Comparison of ENCODE assay signal across 1 cellular context in the genomic region with DNA sequence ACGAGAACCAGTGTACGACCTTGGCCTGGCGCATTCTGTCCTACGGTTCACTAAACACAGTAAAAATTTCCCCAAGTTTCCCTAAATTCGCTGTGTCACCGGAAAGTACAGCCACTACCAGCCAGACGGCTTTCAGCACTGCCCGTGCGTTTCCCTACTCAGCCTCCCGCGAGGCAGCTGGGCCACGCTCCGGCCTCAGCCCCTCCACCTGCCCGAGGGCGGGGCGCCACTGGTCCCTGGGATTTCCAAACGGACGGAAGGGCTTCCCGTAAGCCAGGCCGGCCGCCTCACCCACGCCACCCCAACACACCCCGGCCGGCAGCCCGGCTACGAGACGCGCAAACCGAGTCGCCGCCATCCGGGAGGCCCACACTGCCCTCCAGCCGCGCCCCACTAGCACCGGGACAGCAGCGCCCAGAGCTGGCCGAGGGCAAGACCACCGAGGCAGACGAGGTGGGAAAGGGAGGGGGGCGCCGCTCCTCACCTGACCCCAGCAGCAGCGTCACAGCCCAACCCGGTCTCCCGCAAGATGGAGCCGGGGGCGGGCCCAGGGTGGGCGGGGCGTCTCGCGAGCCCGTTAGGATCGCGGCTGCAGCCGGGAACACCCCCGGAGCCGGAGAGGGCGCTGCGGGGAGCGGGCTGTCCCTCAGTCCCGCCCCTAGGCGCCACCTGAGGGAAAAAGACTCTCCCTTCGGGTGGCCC.
TF ChIP-seq lines count a peak whose summit lies in the region.

A gene (minus strand): TSS at position 531 of the 702 bp plus-strand sequence. CDS start 13,202 bp downstream, outside the sequence.

TF ChIP-seq in K562, 482 proteins besides CTCF, POLR2A, EP300 and RAD21 (continued from another document and continues in another):
- TF ChIP-seq, protein P1, sequence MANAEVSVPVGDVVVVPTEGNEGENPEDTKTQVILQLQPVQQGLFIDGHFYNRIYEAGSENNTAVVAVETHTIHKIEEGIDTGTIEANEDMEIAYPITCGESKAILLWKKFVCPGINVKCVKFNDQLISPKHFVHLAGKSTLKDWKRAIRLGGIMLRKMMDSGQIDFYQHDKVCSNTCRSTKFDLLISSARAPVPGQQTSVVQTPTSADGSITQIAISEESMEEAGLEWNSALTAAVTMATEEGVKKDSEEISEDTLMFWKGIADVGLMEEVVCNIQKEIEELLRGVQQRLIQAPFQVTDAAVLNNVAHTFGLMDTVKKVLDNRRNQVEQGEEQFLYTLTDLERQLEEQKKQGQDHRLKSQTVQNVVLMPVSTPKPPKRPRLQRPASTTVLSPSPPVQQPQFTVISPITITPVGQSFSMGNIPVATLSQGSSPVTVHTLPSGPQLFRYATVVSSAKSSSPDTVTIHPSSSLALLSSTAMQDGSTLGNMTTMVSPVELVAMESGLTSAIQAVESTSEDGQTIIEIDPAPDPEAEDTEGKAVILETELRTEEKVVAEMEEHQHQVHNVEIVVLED (CRISPR knock-in tag; IDR thresholded peaks at IDR 0.05): no peak
- TF ChIP-seq, protein P2, sequence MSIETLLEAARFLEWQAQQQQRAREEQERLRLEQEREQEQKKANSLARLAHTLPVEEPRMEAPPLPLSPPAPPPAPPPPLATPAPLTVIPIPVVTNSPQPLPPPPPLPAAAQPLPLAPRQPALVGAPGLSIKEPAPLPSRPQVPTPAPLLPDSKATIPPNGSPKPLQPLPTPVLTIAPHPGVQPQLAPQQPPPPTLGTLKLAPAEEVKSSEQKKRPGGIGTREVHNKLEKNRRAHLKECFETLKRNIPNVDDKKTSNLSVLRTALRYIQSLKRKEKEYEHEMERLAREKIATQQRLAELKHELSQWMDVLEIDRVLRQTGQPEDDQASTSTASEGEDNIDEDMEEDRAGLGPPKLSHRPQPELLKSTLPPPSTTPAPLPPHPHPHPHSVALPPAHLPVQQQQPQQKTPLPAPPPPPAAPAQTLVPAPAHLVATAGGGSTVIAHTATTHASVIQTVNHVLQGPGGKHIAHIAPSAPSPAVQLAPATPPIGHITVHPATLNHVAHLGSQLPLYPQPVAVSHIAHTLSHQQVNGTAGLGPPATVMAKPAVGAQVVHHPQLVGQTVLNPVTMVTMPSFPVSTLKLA (conservative IDR thresholded peaks at IDR 0.05): peak; percentile 86 to 92
- TF ChIP-seq BCOR (IDR thresholded peaks at IDR 0.05) (peak; percentile 27; the same call in 1 of the 2 replicates), BRD4 (IDR thresholded peaks at IDR 0.05) (peak; percentile 93; the same call in 1 of the 2 replicates), MBD2 (IDR thresholded peaks at IDR 0.05; ENCODE audit: borderline replicate concordance, low read depth) (peak; percentile 22), LCOR (CRISPR knock-in tag; IDR thresholded peaks at IDR 0.05) (peak; percentile 90; the same call in 1 of the 2 replicates), NFE2L1 (tag; IDR thresholded peaks at IDR 0.05; ENCODE audit: borderline replicate concordance, low read depth) (peak; percentile 54), TCF7 (IDR thresholded peaks at IDR 0.05; ENCODE audit: borderline replicate concordance) (0 out of 2 replicates have a peak, but pooled peaks have one; percentile 59), DPF2 (IDR thresholded peaks at IDR 0.05) (peak; percentile 76), SMAD4 (CRISPR knock-in tag; conservative IDR thresholded peaks at IDR 0.05) (peak; percentile 56; the same call in 1 of the 2 replicates), POLR2AphosphoS5 (IDR thresholded peaks at IDR 0.05; ENCODE audit: control insufficient read depth, insufficient read depth, low read depth, low read length) (peak; percentile 76), ZNF263 (CRISPR knock-in tag; IDR thresholded peaks at IDR 0.05; ENCODE audit: borderline replicate concordance) (0 out of 2 replicates have a peak, but pooled peaks have one; percentile 21), ZBTB7A (IDR thresholded peaks at IDR 0.05; ENCODE audit: borderline replicate concordance, control insufficient read depth, low read depth, low read length) (peak; percentile 89; the same call in 1 of the 2 replicates), PHB (CRISPR knock-in tag; IDR thresholded peaks at IDR 0.05) (no peak), TEAD1 (CRISPR knock-in tag; IDR thresholded peaks at IDR 0.05) (peak in 1 of 2 experiments; percentile 93; a peak in 2 of 4 replicates), ZNF408 (CRISPR knock-in tag; IDR thresholded peaks at IDR 0.05; ENCODE audit: low read depth) (no peak), TAF9B (IDR thresholded peaks at IDR 0.05; ENCODE audit: partially characterized antibody) (peak; percentile 70), NCOR1 (IDR thresholded peaks at IDR 0.05) (peak; percentile 29), PTRF (tag; IDR thresholded peaks at IDR 0.05) (no peak), CCNT2 (IDR thresholded peaks at IDR 0.05; ENCODE audit: borderline replicate concordance, extremely low read depth, insufficient read length, low read depth, low read length) (peak; percentile 54), HDAC3 (IDR thresholded peaks at IDR 0.05; ENCODE audit: borderline replicate concordance, partially characterized antibody) (no peak)
- TF ChIP-seq, protein P3, sequence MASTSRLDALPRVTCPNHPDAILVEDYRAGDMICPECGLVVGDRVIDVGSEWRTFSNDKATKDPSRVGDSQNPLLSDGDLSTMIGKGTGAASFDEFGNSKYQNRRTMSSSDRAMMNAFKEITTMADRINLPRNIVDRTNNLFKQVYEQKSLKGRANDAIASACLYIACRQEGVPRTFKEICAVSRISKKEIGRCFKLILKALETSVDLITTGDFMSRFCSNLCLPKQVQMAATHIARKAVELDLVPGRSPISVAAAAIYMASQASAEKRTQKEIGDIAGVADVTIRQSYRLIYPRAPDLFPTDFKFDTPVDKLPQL (IDR thresholded peaks at IDR 0.05; ENCODE audit: extremely low read depth, insufficient read length): no peak
- TF ChIP-seq, protein P4, sequence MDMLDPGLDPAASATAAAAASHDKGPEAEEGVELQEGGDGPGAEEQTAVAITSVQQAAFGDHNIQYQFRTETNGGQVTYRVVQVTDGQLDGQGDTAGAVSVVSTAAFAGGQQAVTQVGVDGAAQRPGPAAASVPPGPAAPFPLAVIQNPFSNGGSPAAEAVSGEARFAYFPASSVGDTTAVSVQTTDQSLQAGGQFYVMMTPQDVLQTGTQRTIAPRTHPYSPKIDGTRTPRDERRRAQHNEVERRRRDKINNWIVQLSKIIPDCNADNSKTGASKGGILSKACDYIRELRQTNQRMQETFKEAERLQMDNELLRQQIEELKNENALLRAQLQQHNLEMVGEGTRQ (CRISPR knock-in tag; IDR thresholded peaks at IDR 0.05): peak; percentile 68
- TF ChIP-seq, protein P5, sequence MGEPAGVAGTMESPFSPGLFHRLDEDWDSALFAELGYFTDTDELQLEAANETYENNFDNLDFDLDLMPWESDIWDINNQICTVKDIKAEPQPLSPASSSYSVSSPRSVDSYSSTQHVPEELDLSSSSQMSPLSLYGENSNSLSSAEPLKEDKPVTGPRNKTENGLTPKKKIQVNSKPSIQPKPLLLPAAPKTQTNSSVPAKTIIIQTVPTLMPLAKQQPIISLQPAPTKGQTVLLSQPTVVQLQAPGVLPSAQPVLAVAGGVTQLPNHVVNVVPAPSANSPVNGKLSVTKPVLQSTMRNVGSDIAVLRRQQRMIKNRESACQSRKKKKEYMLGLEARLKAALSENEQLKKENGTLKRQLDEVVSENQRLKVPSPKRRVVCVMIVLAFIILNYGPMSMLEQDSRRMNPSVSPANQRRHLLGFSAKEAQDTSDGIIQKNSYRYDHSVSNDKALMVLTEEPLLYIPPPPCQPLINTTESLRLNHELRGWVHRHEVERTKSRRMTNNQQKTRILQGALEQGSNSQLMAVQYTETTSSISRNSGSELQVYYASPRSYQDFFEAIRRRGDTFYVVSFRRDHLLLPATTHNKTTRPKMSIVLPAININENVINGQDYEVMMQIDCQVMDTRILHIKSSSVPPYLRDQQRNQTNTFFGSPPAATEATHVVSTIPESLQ (CRISPR knock-in tag; IDR thresholded peaks at IDR 0.05): 0 out of 2 replicates have a peak, but pooled peaks have one; percentile 71
- TF ChIP-seq, protein P6, sequence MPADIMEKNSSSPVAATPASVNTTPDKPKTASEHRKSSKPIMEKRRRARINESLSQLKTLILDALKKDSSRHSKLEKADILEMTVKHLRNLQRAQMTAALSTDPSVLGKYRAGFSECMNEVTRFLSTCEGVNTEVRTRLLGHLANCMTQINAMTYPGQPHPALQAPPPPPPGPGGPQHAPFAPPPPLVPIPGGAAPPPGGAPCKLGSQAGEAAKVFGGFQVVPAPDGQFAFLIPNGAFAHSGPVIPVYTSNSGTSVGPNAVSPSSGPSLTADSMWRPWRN (IDR thresholded peaks at IDR 0.05; ENCODE audit: low read depth): peak; percentile 65; the same call in 1 of the 2 replicates
- TF ChIP-seq, protein P7, sequence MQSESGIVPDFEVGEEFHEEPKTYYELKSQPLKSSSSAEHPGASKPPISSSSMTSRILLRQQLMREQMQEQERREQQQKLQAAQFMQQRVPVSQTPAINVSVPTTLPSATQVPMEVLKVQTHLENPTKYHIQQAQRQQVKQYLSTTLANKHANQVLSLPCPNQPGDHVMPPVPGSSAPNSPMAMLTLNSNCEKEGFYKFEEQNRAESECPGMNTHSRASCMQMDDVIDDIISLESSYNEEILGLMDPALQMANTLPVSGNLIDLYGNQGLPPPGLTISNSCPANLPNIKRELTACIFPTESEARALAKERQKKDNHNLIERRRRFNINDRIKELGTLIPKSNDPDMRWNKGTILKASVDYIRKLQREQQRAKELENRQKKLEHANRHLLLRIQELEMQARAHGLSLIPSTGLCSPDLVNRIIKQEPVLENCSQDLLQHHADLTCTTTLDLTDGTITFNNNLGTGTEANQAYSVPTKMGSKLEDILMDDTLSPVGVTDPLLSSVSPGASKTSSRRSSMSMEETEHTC (IDR thresholded peaks at IDR 0.05): no peak
- TF ChIP-seq, protein P8, sequence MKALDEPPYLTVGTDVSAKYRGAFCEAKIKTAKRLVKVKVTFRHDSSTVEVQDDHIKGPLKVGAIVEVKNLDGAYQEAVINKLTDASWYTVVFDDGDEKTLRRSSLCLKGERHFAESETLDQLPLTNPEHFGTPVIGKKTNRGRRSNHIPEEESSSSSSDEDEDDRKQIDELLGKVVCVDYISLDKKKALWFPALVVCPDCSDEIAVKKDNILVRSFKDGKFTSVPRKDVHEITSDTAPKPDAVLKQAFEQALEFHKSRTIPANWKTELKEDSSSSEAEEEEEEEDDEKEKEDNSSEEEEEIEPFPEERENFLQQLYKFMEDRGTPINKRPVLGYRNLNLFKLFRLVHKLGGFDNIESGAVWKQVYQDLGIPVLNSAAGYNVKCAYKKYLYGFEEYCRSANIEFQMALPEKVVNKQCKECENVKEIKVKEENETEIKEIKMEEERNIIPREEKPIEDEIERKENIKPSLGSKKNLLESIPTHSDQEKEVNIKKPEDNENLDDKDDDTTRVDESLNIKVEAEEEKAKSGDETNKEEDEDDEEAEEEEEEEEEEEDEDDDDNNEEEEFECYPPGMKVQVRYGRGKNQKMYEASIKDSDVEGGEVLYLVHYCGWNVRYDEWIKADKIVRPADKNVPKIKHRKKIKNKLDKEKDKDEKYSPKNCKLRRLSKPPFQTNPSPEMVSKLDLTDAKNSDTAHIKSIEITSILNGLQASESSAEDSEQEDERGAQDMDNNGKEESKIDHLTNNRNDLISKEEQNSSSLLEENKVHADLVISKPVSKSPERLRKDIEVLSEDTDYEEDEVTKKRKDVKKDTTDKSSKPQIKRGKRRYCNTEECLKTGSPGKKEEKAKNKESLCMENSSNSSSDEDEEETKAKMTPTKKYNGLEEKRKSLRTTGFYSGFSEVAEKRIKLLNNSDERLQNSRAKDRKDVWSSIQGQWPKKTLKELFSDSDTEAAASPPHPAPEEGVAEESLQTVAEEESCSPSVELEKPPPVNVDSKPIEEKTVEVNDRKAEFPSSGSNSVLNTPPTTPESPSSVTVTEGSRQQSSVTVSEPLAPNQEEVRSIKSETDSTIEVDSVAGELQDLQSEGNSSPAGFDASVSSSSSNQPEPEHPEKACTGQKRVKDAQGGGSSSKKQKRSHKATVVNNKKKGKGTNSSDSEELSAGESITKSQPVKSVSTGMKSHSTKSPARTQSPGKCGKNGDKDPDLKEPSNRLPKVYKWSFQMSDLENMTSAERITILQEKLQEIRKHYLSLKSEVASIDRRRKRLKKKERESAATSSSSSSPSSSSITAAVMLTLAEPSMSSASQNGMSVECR (CRISPR knock-in tag; IDR thresholded peaks at IDR 0.05): peak; percentile 99
- TF ChIP-seq, protein P9, sequence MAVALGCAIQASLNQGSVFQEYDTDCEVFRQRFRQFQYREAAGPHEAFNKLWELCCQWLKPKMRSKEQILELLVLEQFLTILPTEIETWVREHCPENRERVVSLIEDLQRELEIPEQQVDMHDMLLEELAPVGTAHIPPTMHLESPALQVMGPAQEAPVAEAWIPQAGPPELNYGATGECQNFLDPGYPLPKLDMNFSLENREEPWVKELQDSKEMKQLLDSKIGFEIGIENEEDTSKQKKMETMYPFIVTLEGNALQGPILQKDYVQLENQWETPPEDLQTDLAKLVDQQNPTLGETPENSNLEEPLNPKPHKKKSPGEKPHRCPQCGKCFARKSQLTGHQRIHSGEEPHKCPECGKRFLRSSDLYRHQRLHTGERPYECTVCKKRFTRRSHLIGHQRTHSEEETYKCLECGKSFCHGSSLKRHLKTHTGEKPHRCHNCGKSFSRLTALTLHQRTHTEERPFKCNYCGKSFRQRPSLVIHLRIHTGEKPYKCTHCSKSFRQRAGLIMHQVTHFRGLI (CRISPR knock-in tag; IDR thresholded peaks at IDR 0.05): no peak
- TF ChIP-seq, protein P10, sequence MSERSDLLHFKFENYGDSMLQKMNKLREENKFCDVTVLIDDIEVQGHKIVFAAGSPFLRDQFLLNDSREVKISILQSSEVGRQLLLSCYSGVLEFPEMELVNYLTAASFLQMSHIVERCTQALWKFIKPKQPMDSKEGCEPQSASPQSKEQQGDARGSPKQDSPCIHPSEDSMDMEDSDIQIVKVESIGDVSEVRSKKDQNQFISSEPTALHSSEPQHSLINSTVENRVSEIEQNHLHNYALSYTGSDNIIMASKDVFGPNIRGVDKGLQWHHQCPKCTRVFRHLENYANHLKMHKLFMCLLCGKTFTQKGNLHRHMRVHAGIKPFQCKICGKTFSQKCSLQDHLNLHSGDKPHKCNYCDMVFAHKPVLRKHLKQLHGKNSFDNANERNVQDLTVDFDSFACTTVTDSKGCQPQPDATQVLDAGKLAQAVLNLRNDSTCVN (CRISPR knock-in tag; IDR thresholded peaks at IDR 0.05): peak; percentile 26; the same call in 1 of the 2 replicates
- TF ChIP-seq, protein P11, sequence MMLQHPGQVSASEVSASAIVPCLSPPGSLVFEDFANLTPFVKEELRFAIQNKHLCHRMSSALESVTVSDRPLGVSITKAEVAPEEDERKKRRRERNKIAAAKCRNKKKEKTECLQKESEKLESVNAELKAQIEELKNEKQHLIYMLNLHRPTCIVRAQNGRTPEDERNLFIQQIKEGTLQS (IDR thresholded peaks at IDR 0.05): peak; percentile 51; the same call in 1 of the 2 replicates
- TF ChIP-seq, protein P11 (CRISPR knock-in tag; conservative IDR thresholded peaks at IDR 0.05): peak; percentile 63; the same call in 1 of the 2 replicates
